Comparison of ENCODE assay signal across 8 cellular contexts in genomic region chr10:31321396-31321941, GRCh38.
A peak's percentile ranks its signal among the peaks of the same experiment; 100 is the strongest.
DNase-seq lines count a peak whose midpoint lies in the region; ATAC-seq and TF ChIP-seq lines count a peak whose summit lies in the region.

No MANE protein-coding gene starts in this region.

- H4K20me1 ChIP-seq in SU-DHL-6 (ENCODE audit: low read depth, low read length) = peaks cover 55% of the 10 kb centered on the region

- peak overlapping the region; percentile 87 for H3K4me2 ChIP-seq in SU-DHL-6 (ENCODE audit: low read depth, low read length, poor library complexity, severe bottlenecking)

- H3K27ac ChIP-seq in SU-DHL-6 (ENCODE audit: low read depth, low read length) (no peak overlapping the region), coronary artery (peak overlapping the region; percentile 95 to 100)

- no peaks in the 10 kb centered on the region; the same call in 1 of the 2 replicates for H3K36me3 ChIP-seq in SU-DHL-6 (ENCODE audit: low read length)

- peaks cover 43% of the 10 kb centered on the region for H3K27me3 Mint-ChIP-seq in nephron progenitor cell (ENCODE audit: low read depth, poor library complexity)

- no peaks in the 10 kb centered on the region for H3K9me3 ChIP-seq in SU-DHL-6 (ENCODE audit: insufficient read depth, low read length)

- H3K4me3 Mint-ChIP-seq in nephron progenitor cell = peak overlapping the region; percentile 95

- H3F3A ChIP-seq in SU-DHL-6 (ENCODE audit: insufficient read depth) = peaks cover 17% of the 10 kb centered on the region

- H3K36me3 Mint-ChIP-seq in nephron progenitor cell (ENCODE audit: low read depth) = no peaks in the 10 kb centered on the region

- DNase-seq in SHP77 treated with DMSO at 0.1 percent for 48 hours (lab: John Stamatoyannopoulos, UW) (peak; percentile 7), SHP77 (lab: John Stamatoyannopoulos, UW) (no peak), coronary artery (ENCODE audit: low spot score) (no peak), nephron progenitor cell (no peak), GM20000 (ENCODE audit: low spot score) (no peak)

- no peaks in the 10 kb centered on the region for H3K27me3 ChIP-seq in SU-DHL-6 (ENCODE audit: low read length)

- peak overlapping the region; percentile 96 for H3K9ac ChIP-seq in SU-DHL-6 (ENCODE audit: low read length)

- H3K4me1 Mint-ChIP-seq in nephron progenitor cell = peaks cover 38% of the 10 kb centered on the region

- TF ChIP-seq CTCF in SU-DHL-6 (IDR thresholded peaks at IDR 0.05; ENCODE audit: insufficient read depth, low read length, poor library complexity, severe bottlenecking) = no peak
- no peak for TF ChIP-seq CTCF in coronary artery (IDR thresholded peaks at IDR 0.05)
- no peak for TF ChIP-seq CTCF in nephron progenitor cell (IDR thresholded peaks at IDR 0.05)
- TF ChIP-seq CTCF in GM20000 (IDR thresholded peaks at IDR 0.05; ENCODE audit: extremely low read depth, missing control alignments) = no peak

- no peaks in the 10 kb centered on the region for H3K9me2 ChIP-seq in SU-DHL-6 (replicated peaks; ENCODE audit: insufficient read depth, low read length)

- H3K9me3 Mint-ChIP-seq in nephron progenitor cell = no peaks in the 10 kb centered on the region

- no peak overlapping the region for H3K27ac Mint-ChIP-seq in nephron progenitor cell

- peaks cover 80% of the 10 kb centered on the region for H3K79me2 ChIP-seq in SU-DHL-6 (ENCODE audit: insufficient read depth, low read length)

- H2AFZ ChIP-seq in SU-DHL-6 (ENCODE audit: low read depth, low read length, severe bottlenecking) = no peak overlapping the region

- ATAC-seq in GM21737 (IDR thresholded peaks at IDR 0.05; ENCODE audit: unreplicated experiment) = no peak
- ATAC-seq in HG02763 (IDR thresholded peaks at IDR 0.05; ENCODE audit: unreplicated experiment) = no peak

- H3K4me3 ChIP-seq in SU-DHL-6 (ENCODE audit: insufficient read depth, low read length, poor library complexity, severe bottlenecking) (peak overlapping the region; percentile 76), coronary artery (peak overlapping the region; percentile 99)
